ENCODE assay signal across 8 cellular contexts in genomic region chr6:44074383-44075136, GRCh38. TPM values are rescaled to one million over a fixed set of nuclear protein-coding genes. Genes with fewer than 3 reads are reported as not detected.
DNase-seq lines count a peak whose midpoint lies in the region; ATAC-seq and TF ChIP-seq lines count a peak whose summit lies in the region.

No MANE protein-coding gene starts in this region.

- ATAC-seq in HG03378 (IDR thresholded peaks at IDR 0.05; ENCODE audit: unreplicated experiment) (peak; percentile 32), mucosa of descending colon (peak; percentile 52), GM19023 (IDR thresholded peaks at IDR 0.05; ENCODE audit: unreplicated experiment) (no peak)

- intact Hi-C loops in dorsolateral prefrontal cortex (cut with DNase I): loop anchor here (1.0 to 10.0 kb wide), 5 partner anchors 190 to 460 kb away; partner anchors contain the start of gene MAD2L1BP (in 1 of the 2)
- intact Hi-C loops in mucosa of descending colon (cut with DNase I, micrococcal nuclease): loop anchor here (5.0 to 10.0 kb wide), 4 partner anchors 307 to 410 kb away; no protein-coding TSS in a partner anchor

- peaks cover 30% of the 10 kb centered on the region for H3K4me1 ChIP-seq in mucosa of descending colon (ENCODE audit: low read depth)

- H3K27ac ChIP-seq in dorsolateral prefrontal cortex: peak overlapping the region in 56 of 59 donors; percentile 18 to 98 (median 88)

- peak; percentile 58 to 63 for DNase-seq in activated CD4-positive, alpha-beta T cell treated with anti-CD3 and anti-CD28 coated beads for 4 hours
- DNase-seq in dorsolateral prefrontal cortex (peak; percentile 69 to 87 (median 84)), mucosa of descending colon (peak in 2 of 3 donors; percentile 74), SIG-M5 treated with dmso at 0.1 percent for 504 hours (lab: John Stamatoyannopoulos, UW; ENCODE audit: unreplicated experiment) (no peak)
- peak; percentile 35 for DNase-seq in stimulated activated CD8-positive, alpha-beta memory T cell treated with anti-CD3 and anti-CD28 coated beads, Interleukin-7, amount 100 ng/mL, for 24 hours (ENCODE audit: low read depth)

- H3K9me3 ChIP-seq in mucosa of descending colon: no peaks in the 10 kb centered on the region

- H3K36me3 ChIP-seq in mucosa of descending colon (ENCODE audit: low read depth): no peaks in the 10 kb centered on the region

- H3K4me3 ChIP-seq in dorsolateral prefrontal cortex (peak overlapping the region in 55 of 59 donors; percentile 15 to 78 (median 65)), mucosa of descending colon (no peak overlapping the region)

- TF ChIP-seq CTCF in GM12874 (IDR thresholded peaks at IDR 0.05; ENCODE audit: insufficient read depth, low read depth, low read length): peak; percentile 90
- TF ChIP-seq CTCF in dorsolateral prefrontal cortex (IDR thresholded peaks at IDR 0.05 in 54 of 56, conservative IDR thresholded peaks at IDR 0.05 in 2 of 56; ENCODE audit: low read depth in 1 of 56, partially characterized antibody in 56 of 56): peak; percentile 70 to 97 (median 91)
- peak; percentile 87 for TF ChIP-seq CTCF in mucosa of descending colon (IDR thresholded peaks at IDR 0.05)

- H3K27me3 ChIP-seq in dorsolateral prefrontal cortex: no peaks in the 10 kb centered on the region

RNA-seq across cellular contexts. Expression of gene MRPL14, which starts 52.7 kb away (rescaled TPM):
- 10 to 100 TPM; 16.9 to 35.7 (median 25.3) TPM for total RNA-seq in dorsolateral prefrontal cortex
- 10 to 100 TPM; 41.0 to 57.2 (median 56.8) TPM for total RNA-seq in mucosa of descending colon

RNA-seq across cellular contexts. Expression of gene TMEM63B, which starts 52.8 kb away (rescaled TPM):
- total RNA-seq in dorsolateral prefrontal cortex (10 to 100 TPM; 42.4 to 95.8 (median 66.6) TPM), mucosa of descending colon (100 to 1,000 TPM in 1 of 3 donors, 10 to 100 TPM in 2; 57.0 to 108 (median 79.6) TPM)
